Comparison of ENCODE assay signal across 26 cellular contexts in genomic region chr15:96121066-96121465, GRCh38.
"Had no signal": no experiment of that assay in that cellular context is flagged by ENCODE, and none has a peak within 500 bp of the region (broad histone marks: within the 10 kb centered on the region; RNA-seq: fewer than 3 reads in every experiment).

No MANE protein-coding gene starts in this region.

- H3K4me3 ChIP-seq: body of pancreas, SJCRH30, SK-N-MC had no signal

- H3K36me3 ChIP-seq: SJCRH30 had no signal

- ATAC-seq: activated CD4-positive, alpha-beta T cell treated with anti-CD3 and anti-CD28 coated beads for 36 hours; activated CD4-positive, CD25-positive, alpha-beta regulatory T cell treated with anti-CD3 and anti-CD28 coated beads, Interleukin-2, amount 50 U/mL, for 24 hours; activated CD8-positive, alpha-beta memory T cell treated with anti-CD3 and anti-CD28 coated beads, Interleukin-2, amount 10 ng/mL, durations not matched to agents 7 days and 5 days; Panc1; WTC11 had no signal

- H3K27me3 ChIP-seq: body of pancreas, SJCRH30 had no signal

- H3K4me1 ChIP-seq: body of pancreas had no signal

- H3K27ac ChIP-seq: body of pancreas, SJCRH30, SK-N-MC had no signal

- H3K9me3 ChIP-seq: body of pancreas, SJCRH30 had no signal

- DNase-seq: activated CD4-positive, alpha-beta memory T cell treated with anti-CD3 and anti-CD28 coated beads for 36 hours; activated CD4-positive, alpha-beta T cell treated with anti-CD3 and anti-CD28 coated beads for 36 hours; activated CD4-positive, alpha-beta T cell treated with anti-CD3 and anti-CD28 coated beads, Interleukin-2, amount 10 ng/mL, durations not matched to agents 7 days and 5 days; activated CD8-positive, alpha-beta memory T cell treated with anti-CD3 and anti-CD28 coated beads, Interleukin-2, amount 10 ng/mL, durations not matched to agents 7 days and 5 days; activated CD8-positive, alpha-beta memory T cell treated with anti-CD3 and anti-CD28 coated beads, Interleukin-2, amount 50 U/mL, for 48 hours; activated effector memory CD4-positive, alpha-beta T cell treated with Interleukin-2 at 50 U/mL for 16 hours; activated naive CD4-positive, alpha-beta T cell treated with anti-CD3 and anti-CD28 coated beads, Interleukin-2, amount 50 U/mL, for 16 hours; activated naive CD8-positive, alpha-beta T cell treated with anti-CD3 and anti-CD28 coated beads for 36 hours; activated T-cell treated with anti-CD3 and anti-CD28 coated beads, Interleukin-2, amount 50 U/mL, for 48 hours; amygdala; body of pancreas; central memory CD4-positive, alpha-beta T cell; NCI-H1048; NCI-H1105 treated with DMSO at 0.1 percent for 48 hours; NCI-H1436; NCI-H1694; NCI-H1930; NCI-H2081 treated with DMSO at 0.1 percent for 48 hours; NCI-H345; NCI-H524 treated with DMSO at 0.1 percent for 48 hours; SHP77 had no signal
